Comparison of ENCODE assay signal across 8 cellular contexts in the genomic region with DNA sequence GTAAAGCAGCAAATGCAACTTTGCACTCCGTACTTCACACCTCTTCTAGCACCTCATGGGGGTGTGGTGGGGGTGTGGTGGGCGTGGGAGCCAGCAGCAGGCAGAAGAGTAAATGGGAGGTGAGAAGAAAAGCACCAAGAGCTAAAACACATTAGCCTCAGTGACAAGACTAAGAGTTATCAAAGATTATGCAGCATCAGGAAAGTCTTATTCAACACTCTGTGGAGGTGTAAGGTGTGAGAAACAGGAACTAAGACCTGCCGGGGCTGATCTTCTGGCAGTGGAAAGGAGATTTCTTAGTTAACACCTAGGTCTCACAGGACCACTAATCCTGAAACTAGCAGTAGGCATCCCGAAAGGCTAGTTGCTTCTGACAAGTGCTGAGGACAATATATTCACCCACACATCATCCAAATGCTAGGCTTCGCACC. TPM values are rescaled to one million over a fixed set of nuclear protein-coding genes. Genes with fewer than 3 reads are reported as not detected.
A peak's percentile ranks its signal among the peaks of the same experiment; 100 is the strongest.
DNase-seq lines count a peak whose midpoint lies in the region; ATAC-seq and FAIRE-seq lines count a peak whose summit lies in the region.

No MANE protein-coding gene starts in this region.

- FAIRE-seq in HTR-8/SVneo (lab: Jason Lieb, UNC): no peak

- intact Hi-C loops in left colon (cut with DNase I, micrococcal nuclease): no loop called here

- H3K9me3 Mint-ChIP-seq in activated T-helper 17 cell treated with anti-CD3 and anti-CD28 coated beads, Interleukin-2, amount 50 U/mL, for 72 hours: no peaks in the 10 kb centered on the region
- no peaks in the 10 kb centered on the region for H3K9me3 Mint-ChIP-seq in stimulated activated naive CD8-positive, alpha-beta T cell treated with anti-CD3 and anti-CD28 coated beads, Interleukin-15, Interleukin-2, amounts not matched to agents 100 ng/mL and 50 ng/mL, for 24 hours

- H3K4me1 Mint-ChIP-seq in activated T-helper 17 cell treated with anti-CD3 and anti-CD28 coated beads, Interleukin-2, amount 50 U/mL, for 72 hours: peaks cover 49% of the 10 kb centered on the region
- H3K4me1 Mint-ChIP-seq in stimulated activated naive CD8-positive, alpha-beta T cell treated with anti-CD3 and anti-CD28 coated beads, Interleukin-15, Interleukin-2, amounts not matched to agents 100 ng/mL and 50 ng/mL, for 24 hours (ENCODE audit: low read depth): peaks cover 87% of the 10 kb centered on the region

- H3K27me3 Mint-ChIP-seq in activated T-helper 17 cell treated with anti-CD3 and anti-CD28 coated beads, Interleukin-2, amount 50 U/mL, for 72 hours: no peaks in the 10 kb centered on the region
- H3K27me3 Mint-ChIP-seq in stimulated activated naive CD8-positive, alpha-beta T cell treated with anti-CD3 and anti-CD28 coated beads, Interleukin-15, Interleukin-2, amounts not matched to agents 100 ng/mL and 50 ng/mL, for 24 hours: no peaks in the 10 kb centered on the region

- peak overlapping the region; percentile 43 for H3K27ac Mint-ChIP-seq in activated T-helper 17 cell treated with anti-CD3 and anti-CD28 coated beads, Interleukin-2, amount 50 U/mL, for 72 hours
- H3K27ac Mint-ChIP-seq in stimulated activated naive CD8-positive, alpha-beta T cell treated with anti-CD3 and anti-CD28 coated beads, Interleukin-15, Interleukin-2, amounts not matched to agents 100 ng/mL and 50 ng/mL, for 24 hours: peak overlapping the region; percentile 95

- H3K36me3 Mint-ChIP-seq in activated T-helper 17 cell treated with anti-CD3 and anti-CD28 coated beads, Interleukin-2, amount 50 U/mL, for 72 hours (ENCODE audit: low read depth): no peaks in the 10 kb centered on the region
- H3K36me3 Mint-ChIP-seq in stimulated activated naive CD8-positive, alpha-beta T cell treated with anti-CD3 and anti-CD28 coated beads, Interleukin-15, Interleukin-2, amounts not matched to agents 100 ng/mL and 50 ng/mL, for 24 hours (ENCODE audit: low read depth): no peaks in the 10 kb centered on the region

- H3K4me3 Mint-ChIP-seq in activated T-helper 17 cell treated with anti-CD3 and anti-CD28 coated beads, Interleukin-2, amount 50 U/mL, for 72 hours: peak overlapping the region; percentile 79
- peak overlapping the region; percentile 30 for H3K4me3 Mint-ChIP-seq in stimulated activated naive CD8-positive, alpha-beta T cell treated with anti-CD3 and anti-CD28 coated beads, Interleukin-15, Interleukin-2, amounts not matched to agents 100 ng/mL and 50 ng/mL, for 24 hours

- ATAC-seq in HG02981 (IDR thresholded peaks at IDR 0.05; ENCODE audit: unreplicated experiment): peak; percentile 88
- ATAC-seq in activated T-helper 17 cell treated with anti-CD3 and anti-CD28 coated beads, Interleukin-2, amount 50 U/mL, for 72 hours (replicated peaks): peak; percentile 81
- ATAC-seq in left colon: no peak

- DNase-seq in activated T-cell treated with anti-CD3 and anti-CD28 coated beads for 4 hours (peak; percentile 46), HTR-8/SVneo (ENCODE audit: insufficient read length, low spot score) (no peak), NCI-H187 (lab: John Stamatoyannopoulos, UW) (no peak), left colon (no peak)
- no peak for DNase-seq in activated T-cell treated with anti-CD3 and anti-CD28 coated beads, Interleukin-2, amount 50 U/mL, for 1 hour

RNA-seq across cellular contexts. Expression of a gene that starts 9.9 kb away (rescaled TPM):
- total RNA-seq in activated T-helper 17 cell treated with anti-CD3 and anti-CD28 coated beads, Interleukin-2, amount 50 U/mL, for 72 hours: 1 to 10 TPM; 2.5 to 4.3 TPM
- 10 to 100 TPM; 14.4 to 27.8 TPM for total RNA-seq in left colon
